In genomic region chr2:11746376-11746806, GRCh38 we compare ENCODE assay signal across 1 cellular context.
TF ChIP-seq lines count a peak whose summit lies in the region.

LPIN1 (plus strand) TSS chr2:11746632; CDS start chr2:11765542, 18,910 bp downstream.

TF ChIP-seq in A549, 52 proteins besides CTCF, POLR2A, EP300 and RAD21 (continued from another document):
- TF ChIP-seq REST (IDR thresholded peaks at IDR 0.05) = no peak
- TF ChIP-seq PBX3 (IDR thresholded peaks at IDR 0.05) = no peak
- TF ChIP-seq ZFP36 (IDR thresholded peaks at IDR 0.05; ENCODE audit: borderline replicate concordance, partially characterized antibody) = no peak
- peak; percentile 81 to 89; a peak in 3 of 5 replicates for TF ChIP-seq JUN (IDR thresholded peaks at IDR 0.05)
- no peak for TF ChIP-seq MAFK (IDR thresholded peaks at IDR 0.05; ENCODE audit: partially characterized antibody)
- TF ChIP-seq HOXB5 (CRISPR knock-in tag; IDR thresholded peaks at IDR 0.05) = no peak
- no peak for TF ChIP-seq CBX2 (IDR thresholded peaks at IDR 0.05; ENCODE audit: borderline replicate concordance, low read depth)
- no peak for TF ChIP-seq NR3C1 (IDR thresholded peaks at IDR 0.05)
- no peak for TF ChIP-seq CHD4 (IDR thresholded peaks at IDR 0.05; ENCODE audit: borderline replicate concordance)
- TF ChIP-seq CHD2 (IDR thresholded peaks at IDR 0.05; ENCODE audit: low read length, partially characterized antibody) = no peak
- TF ChIP-seq EHF (CRISPR knock-in tag; IDR thresholded peaks at IDR 0.05) = no peak
- TF ChIP-seq CEBPB (IDR thresholded peaks at IDR 0.05) = peak in 1 of 2 experiments; percentile 5; a peak in 1 of 4 replicates
- TF ChIP-seq BHLHE40 (IDR thresholded peaks at IDR 0.05; ENCODE audit: low read depth, low read length) = no peak
- TF ChIP-seq GATA3 (IDR thresholded peaks at IDR 0.05; ENCODE audit: borderline replicate concordance) = peak; percentile 17; the same call in 1 of the 2 replicates
- no peak for TF ChIP-seq ZSCAN20 (CRISPR knock-in tag; IDR thresholded peaks at IDR 0.05)
- no peak for TF ChIP-seq ZC3H11A (IDR thresholded peaks at IDR 0.05)
- no peak for TF ChIP-seq HOXA7 (CRISPR knock-in tag; IDR thresholded peaks at IDR 0.05)
- peak; percentile 43; the same call in 1 of the 2 replicates for TF ChIP-seq JUNB (IDR thresholded peaks at IDR 0.05)
- TF ChIP-seq FOSL2 (IDR thresholded peaks at IDR 0.05) = no peak; the same call in 1 of the 2 replicates
- TF ChIP-seq FOSL2 (CRISPR knock-in tag; IDR thresholded peaks at IDR 0.05) = peak; percentile 56; the same call in 1 of the 2 replicates
- TF ChIP-seq HMGXB4 (CRISPR knock-in tag; IDR thresholded peaks at IDR 0.05; ENCODE audit: borderline replicate concordance) = no peak
- TF ChIP-seq SMC3 (IDR thresholded peaks at IDR 0.05) = peak; percentile 33
- no peak for TF ChIP-seq PHF8 (IDR thresholded peaks at IDR 0.05; ENCODE audit: borderline replicate concordance, low read depth)
- TF ChIP-seq MYC (IDR thresholded peaks at IDR 0.05; ENCODE audit: borderline replicate concordance, low read length) = 0 out of 2 replicates have a peak, but pooled peaks have one; percentile 32
- no peak for TF ChIP-seq SREBF2 (IDR thresholded peaks at IDR 0.05)
